ENCODE assay signal across 1 cellular context in genomic region chr1:3650248-3651010, GRCh38.
TF ChIP-seq lines count a peak whose summit lies in the region.

No MANE protein-coding gene starts in this region.

TF ChIP-seq in IMR-90, 13 proteins besides CTCF, POLR2A, EP300 and RAD21:
- TF ChIP-seq NFE2L2 (IDR thresholded peaks at IDR 0.05; ENCODE audit: low read depth, low read length), result no peak
- no peak for TF ChIP-seq MAFK (IDR thresholded peaks at IDR 0.05; ENCODE audit: low read depth, low read length)
- TF ChIP-seq CEBPB (IDR thresholded peaks at IDR 0.05; ENCODE audit: low read depth, low read length), result no peak
- TF ChIP-seq MAZ (IDR thresholded peaks at IDR 0.05; ENCODE audit: borderline replicate concordance, low read depth, low read length), result no peak
- TF ChIP-seq ELK1 (IDR thresholded peaks at IDR 0.05; ENCODE audit: borderline replicate concordance, low read depth, low read length), result no peak
- TF ChIP-seq MXI1 (IDR thresholded peaks at IDR 0.05; ENCODE audit: borderline replicate concordance, low read depth, low read length), result no peak
- no peak for TF ChIP-seq USF2 (IDR thresholded peaks at IDR 0.05; ENCODE audit: low read depth, low read length)
- TF ChIP-seq BHLHE40 (IDR thresholded peaks at IDR 0.05; ENCODE audit: low read depth, low read length), result no peak
- TF ChIP-seq SMC3 (IDR thresholded peaks at IDR 0.05; ENCODE audit: low read depth, low read length), result no peak
- no peak for TF ChIP-seq CHD1 (IDR thresholded peaks at IDR 0.05; ENCODE audit: low read depth, low read length)
- no peak for TF ChIP-seq RFX5 (IDR thresholded peaks at IDR 0.05; ENCODE audit: low read depth, low read length)
